ENCODE assay signal across 8 cellular contexts in genomic region chr20:47725248-47725973, GRCh38. TPM values are rescaled to one million over a fixed set of nuclear protein-coding genes. Genes with fewer than 3 reads are reported as not detected.
DNase-seq lines count a peak whose midpoint lies in the region; ATAC-seq lines count a peak whose summit lies in the region.

No MANE protein-coding gene starts in this region.

- POLR2A ChIA-PET in activated CD4-positive, alpha-beta memory T cell treated with anti-CD3 and anti-CD28 coated beads, Interleukin-2, amount 10 ng/mL, durations not matched to agents 7 days and 5 days (lab: Charles Lee): no interaction called here

- CTCF ChIA-PET in activated CD4-positive, alpha-beta memory T cell treated with anti-CD3 and anti-CD28 coated beads, Interleukin-2, amount 10 ng/mL, durations not matched to agents 7 days and 5 days (lab: Charles Lee): interaction anchor here (0.8 to 3.9 kb wide), 9 partner anchors 13 to 897 kb away, joined by 3 to 34 read pairs (median 4); no protein-coding TSS in a partner anchor

- DNase-seq in CMK (ENCODE audit: low read depth) (peak; percentile 71), NCI-H774 (lab: John Stamatoyannopoulos, UW) (peak; percentile 40), memory B cell (ENCODE audit: low spot score in 2 of 2) (peak; percentile 79 to 85)
- DNase-seq in activated CD4-positive, alpha-beta memory T cell treated with anti-CD3 and anti-CD28 coated beads, Interleukin-2, amount 10 ng/mL, durations not matched to agents 7 days and 5 days: peak; percentile 89
- DNase-seq in effector CD8-positive, alpha-beta T cell (lab: John Stamatoyannopoulos, UW): peak; percentile 63
- peak; percentile 69 to 70 for DNase-seq in stimulated activated CD8-positive, alpha-beta memory T cell treated with anti-CD3 and anti-CD28 coated beads, Interleukin-15, amount 100 ng/mL, for 48 hours (ENCODE audit: low read depth in 2 of 2)

- no peak overlapping the region for H3K4me3 Mint-ChIP-seq in activated CD4-positive, alpha-beta memory T cell treated with anti-CD3 and anti-CD28 coated beads, Interleukin-2, amount 10 ng/mL, durations not matched to agents 7 days and 5 days
- no peak overlapping the region for H3K4me3 Mint-ChIP-seq in memory B cell

- peak; percentile 44 for ATAC-seq in HG03196 (IDR thresholded peaks at IDR 0.05; ENCODE audit: unreplicated experiment)
- ATAC-seq in memory B cell (ENCODE audit: low read depth): peak; percentile 11
- no peak for ATAC-seq in HG03439 (IDR thresholded peaks at IDR 0.05; ENCODE audit: unreplicated experiment)

- peaks cover 60% of the 10 kb centered on the region for H3K4me1 Mint-ChIP-seq in activated CD4-positive, alpha-beta memory T cell treated with anti-CD3 and anti-CD28 coated beads, Interleukin-2, amount 10 ng/mL, durations not matched to agents 7 days and 5 days
- peaks cover 31% of the 10 kb centered on the region for H3K4me1 Mint-ChIP-seq in memory B cell

- H3K36me3 Mint-ChIP-seq in activated CD4-positive, alpha-beta memory T cell treated with anti-CD3 and anti-CD28 coated beads, Interleukin-2, amount 10 ng/mL, durations not matched to agents 7 days and 5 days (ENCODE audit: low read depth): peaks cover 7% of the 10 kb centered on the region
- H3K36me3 Mint-ChIP-seq in memory B cell: no peaks in the 10 kb centered on the region

- no peaks in the 10 kb centered on the region for H3K27me3 Mint-ChIP-seq in activated CD4-positive, alpha-beta memory T cell treated with anti-CD3 and anti-CD28 coated beads, Interleukin-2, amount 10 ng/mL, durations not matched to agents 7 days and 5 days
- H3K27me3 Mint-ChIP-seq in memory B cell: no peaks in the 10 kb centered on the region

- H3K27ac Mint-ChIP-seq in activated CD4-positive, alpha-beta memory T cell treated with anti-CD3 and anti-CD28 coated beads, Interleukin-2, amount 10 ng/mL, durations not matched to agents 7 days and 5 days: peak overlapping the region; percentile 62
- H3K27ac Mint-ChIP-seq in memory B cell: peak overlapping the region; percentile 18

- H3K9me3 Mint-ChIP-seq in activated CD4-positive, alpha-beta memory T cell treated with anti-CD3 and anti-CD28 coated beads, Interleukin-2, amount 10 ng/mL, durations not matched to agents 7 days and 5 days: no peaks in the 10 kb centered on the region
- H3K9me3 Mint-ChIP-seq in memory B cell: no peaks in the 10 kb centered on the region

RNA-seq across cellular contexts. Expression of gene SULF2, which starts 59.9 kb away (rescaled TPM):
- 1 to 10 TPM in 1 of 2 experiments, under 1 TPM in 1; 0.71 to 1.1 TPM for total RNA-seq in activated CD4-positive, alpha-beta memory T cell treated with anti-CD3 and anti-CD28 coated beads, Interleukin-2, amount 10 ng/mL, durations not matched to agents 7 days and 5 days
